Comparison of ENCODE assay signal across 26 cellular contexts in genomic region chr2:209230560-209230959, GRCh38.
"Had no signal": no experiment of that assay in that cellular context is flagged by ENCODE, and none has a peak within 500 bp of the region (broad histone marks: within the 10 kb centered on the region; RNA-seq: fewer than 3 reads in every experiment).

No MANE protein-coding gene starts in this region.

- H3K36me3 ChIP-seq: colonic mucosa, esophagus muscularis mucosa, gastrocnemius medialis, gastroesophageal sphincter, heart left ventricle, heart right ventricle had no signal

- ATAC-seq: effector memory CD8-positive, alpha-beta T cell; esophagus mucosa; foreskin keratinocyte; gastrocnemius medialis; gastroesophageal sphincter; heart left ventricle; heart right ventricle had no signal

- FAIRE-seq: colon, endometrium, endothelial cell of umbilical vein had no signal

- H3K27me3 ChIP-seq: colonic mucosa, esophagus muscularis mucosa, foreskin keratinocyte, gastrocnemius medialis, gastroesophageal sphincter, heart left ventricle, heart right ventricle had no signal

- H3K27ac ChIP-seq: colonic mucosa, coronary artery, dorsolateral prefrontal cortex, epithelial cell of prostate, esophagus muscularis mucosa, foreskin keratinocyte, gastrocnemius medialis, gastroesophageal sphincter, heart left ventricle, heart right ventricle had no signal

- H3K9me3 ChIP-seq: colonic mucosa, esophagus muscularis mucosa, gastrocnemius medialis, gastroesophageal sphincter had no signal

- H3K4me3 ChIP-seq: colonic mucosa, coronary artery, dorsolateral prefrontal cortex, esophagus muscularis mucosa, gastrocnemius medialis, gastroesophageal sphincter, heart left ventricle, heart right ventricle had no signal

- DNase-seq: colonic mucosa; cortex of kidney; dermis blood vessel endothelial cell; dorsolateral prefrontal cortex; effector CD4-positive, alpha-beta T cell; effector CD8-positive, alpha-beta T cell; effector memory CD4-positive, alpha-beta T cell; effector memory CD8-positive, alpha-beta T cell; endodermal cell; erythroblast; foreskin fibroblast; foreskin keratinocyte; foreskin melanocyte; gastrocnemius medialis; glutamatergic neuron; head of caudate nucleus; heart left ventricle; heart right ventricle had no signal

- H3K4me1 ChIP-seq: colonic mucosa, esophagus muscularis mucosa, foreskin keratinocyte, gastrocnemius medialis, gastroesophageal sphincter, heart left ventricle, heart right ventricle had no signal
